Comparison of ENCODE assay signal across 18 cellular contexts in the genomic region with DNA sequence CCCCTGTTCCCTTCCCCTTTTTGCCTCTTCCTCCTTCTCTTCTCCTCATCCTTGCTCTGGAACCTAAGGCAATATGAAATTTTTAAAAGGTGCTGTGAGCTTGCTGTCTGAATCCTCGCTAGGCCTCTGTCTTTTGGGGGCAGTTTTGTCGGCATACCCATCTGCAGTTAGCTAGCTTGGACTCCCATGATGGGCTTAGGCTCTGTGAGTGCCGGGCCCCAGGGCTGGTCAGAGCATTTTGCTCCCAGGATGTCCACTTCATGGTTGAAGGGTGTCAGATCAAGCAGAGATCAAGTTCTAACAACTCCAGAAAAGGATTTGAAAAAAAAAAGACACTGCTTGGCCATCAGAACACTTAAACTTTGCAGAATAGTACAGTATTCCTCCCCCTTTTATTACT. TPM values are rescaled to one million over a fixed set of nuclear protein-coding genes. Genes with fewer than 3 reads are reported as not detected.
DNase-seq lines count a peak whose midpoint lies in the region; ATAC-seq, FAIRE-seq and TF ChIP-seq lines count a peak whose summit lies in the region.
"Had no signal": no experiment of that assay in that cellular context is flagged by ENCODE, and none has a peak within 500 bp of the region (broad histone marks: within the 10 kb centered on the region; RNA-seq: fewer than 3 reads in every experiment).

No MANE protein-coding gene starts in this region.

- peaks cover 14% of the 10 kb centered on the region for H3K4me1 Mint-ChIP-seq in brain
- H3K4me1 Mint-ChIP-seq in nephron, result peaks cover 8% of the 10 kb centered on the region
- H3K4me1 Mint-ChIP-seq: CD14-positive monocyte had no signal

- H3F3A ChIP-seq in MM.1S (ENCODE audit: insufficient read depth, low read length), result no peaks in the 10 kb centered on the region

- DNase-seq in MM.1S (no peak), pancreas (no peak), GF-D8 (lab: John Stamatoyannopoulos, UW) (no peak), heart left ventricle (no peak)
- DNase-seq: CD8-positive, alpha-beta T cell; COR-L47; DMS53; HCEC 1CT; HFFc6 had no signal

- WGBS in pancreas, 2 donors, result 52 to 63% methylated on average over 3 of the region's 3 CpGs
- 61 to 72% (median 69%) methylated on average over 3 of the region's 3 CpGs for WGBS in heart left ventricle, 4 donors

- H3K79me2 ChIP-seq in MM.1S (ENCODE audit: low read length), result no peaks in the 10 kb centered on the region

- TF ChIP-seq CTCF in MM.1S (IDR thresholded peaks at IDR 0.05; ENCODE audit: low read length) (no peak), brain (conservative IDR thresholded peaks at IDR 0.05) (no peak), nephron (IDR thresholded peaks at IDR 0.05; ENCODE audit: unreplicated experiment in 3 of 3) (no peak), pancreas (IDR thresholded peaks at IDR 0.05) (no peak), heart left ventricle (IDR thresholded peaks at IDR 0.05) (no peak)

- H3K27me3 ChIP-seq in MM.1S (replicated peaks; ENCODE audit: insufficient read depth, low read length) (no peaks in the 10 kb centered on the region), pancreas (peaks cover 3 to 40% (median 24%) of the 10 kb centered on the region in 4 donors), heart left ventricle (peaks cover 21 to 90% (median 47%) of the 10 kb centered on the region in 9 donors)

- H3K9me3 Mint-ChIP-seq in brain, result no peaks in the 10 kb centered on the region
- H3K9me3 Mint-ChIP-seq in nephron, result no peaks in the 10 kb centered on the region

- peaks cover 34% of the 10 kb centered on the region for H3K27me3 Mint-ChIP-seq in brain
- H3K27me3 Mint-ChIP-seq in nephron (ENCODE audit: low read depth), result peaks cover 64% of the 10 kb centered on the region

- FAIRE-seq in pancreas (lab: Jason Lieb, UNC), result no peak
- FAIRE-seq: A549, GM12891, GM19239, H1 had no signal

- intact Hi-C loops in pancreas (cut with DNase I), result no loop called here
- intact Hi-C loops in heart left ventricle (cut with DNase I), result no loop called here

- no peak for TF ChIP-seq POLR2A in heart left ventricle (IDR thresholded peaks at IDR 0.05)

- H3K4me1 ChIP-seq in MM.1S (ENCODE audit: low read length) (no peaks in the 10 kb centered on the region), pancreas (peaks cover 0 to 4% (median 0%) of the 10 kb centered on the region in 3 donors), heart left ventricle (peaks cover 0 to 9% (median 0%) of the 10 kb centered on the region in 12 donors)
- H3K4me1 ChIP-seq: A549 had no signal

- no peaks in the 10 kb centered on the region for H3K36me3 Mint-ChIP-seq in brain
- H3K36me3 Mint-ChIP-seq in nephron (ENCODE audit: low read depth), result no peaks in the 10 kb centered on the region
- H3K36me3 Mint-ChIP-seq: CD8-positive, alpha-beta T cell had no signal

- H3K4me3 Mint-ChIP-seq in brain, result peak overlapping the region in 4 of 5 experiments; percentile 64 to 77 (median 72)
- H3K4me3 Mint-ChIP-seq in nephron, result no peak overlapping the region
- H3K4me3 Mint-ChIP-seq: CD8-positive, alpha-beta T cell; HFFc6 had no signal

- no peak overlapping the region for H3K4me3 ChIP-seq in MM.1S (ENCODE audit: low read length)
- H3K4me3 ChIP-seq in pancreas, result no peak overlapping the region
- H3K4me3 ChIP-seq in heart left ventricle, result no peak overlapping the region
- H3K4me3 ChIP-seq: A549 had no signal

- no peaks in the 10 kb centered on the region for H3K36me3 ChIP-seq in MM.1S (replicated peaks; ENCODE audit: insufficient read depth, low read length)
- no peaks in the 10 kb centered on the region for H3K36me3 ChIP-seq in pancreas
- no peaks in the 10 kb centered on the region for H3K36me3 ChIP-seq in heart left ventricle

- H2AFZ ChIP-seq in MM.1S (ENCODE audit: low read length), result 0 out of 2 replicates have a peak overlapping the region, but pooled peaks have one; percentile 26

- no peaks in the 10 kb centered on the region for H4K20me1 ChIP-seq in MM.1S (ENCODE audit: insufficient read depth, low read length)

- no peak overlapping the region for H3K4me2 ChIP-seq in MM.1S (ENCODE audit: low read depth, low read length)
- H3K4me2 ChIP-seq: A549 had no signal

- H3K9me2 ChIP-seq in MM.1S (replicated peaks; ENCODE audit: insufficient read depth, low read length), result no peaks in the 10 kb centered on the region

- H3K27ac Mint-ChIP-seq in brain (peak overlapping the region in 4 of 5 experiments; percentile 77 to 99 (median 93)), nephron (peak overlapping the region in 2 of 3 experiments; percentile 36 to 58)
- H3K27ac Mint-ChIP-seq: CD14-positive monocyte; CD8-positive, alpha-beta T cell; HFFc6 had no signal

- no peak overlapping the region for H3K9ac ChIP-seq in MM.1S (ENCODE audit: low read length)

- ATAC-seq in pancreas (no peak), heart left ventricle (no peak), HG02970 (IDR thresholded peaks at IDR 0.05; ENCODE audit: low FRiP score, unreplicated experiment) (no peak)
- ATAC-seq: A549; CD8-positive, alpha-beta T cell had no signal

- H3K9me3 ChIP-seq in MM.1S (replicated peaks; ENCODE audit: insufficient read depth, low read length), result no peaks in the 10 kb centered on the region
- no peaks in the 10 kb centered on the region for H3K9me3 ChIP-seq in pancreas
- H3K9me3 ChIP-seq in heart left ventricle, result no peaks in the 10 kb centered on the region
- H3K9me3 ChIP-seq: A549 had no signal

- no peak overlapping the region for H3K27ac ChIP-seq in MM.1S (ENCODE audit: low read length)
- no peak overlapping the region for H3K27ac ChIP-seq in pancreas
- H3K27ac ChIP-seq in heart left ventricle, result no peak overlapping the region
- H3K27ac ChIP-seq: A549 had no signal

RNA-seq across cellular contexts. Expression of a gene that starts 18.6 kb away (rescaled TPM):
- 13.4 TPM for polyA plus RNA-seq in brain (ENCODE audit: insufficient read depth, low read depth, low replicate concordance)
- not detected for total RNA-seq in pancreas
- polyA plus RNA-seq in pancreas, result not detected
- total RNA-seq in heart left ventricle, result under 1 TPM in 1 of 9 donors, not detected in 8; 0.42 TPM
- not detected for polyA plus RNA-seq in heart left ventricle
- total RNA-seq: CD8-positive, alpha-beta T cell had no signal
- polyA plus RNA-seq: AG04450, CD14-positive monocyte had no signal

RNA-seq across cellular contexts. Expression of a gene that starts 21.5 kb away (rescaled TPM):
- 0.49 TPM for polyA plus RNA-seq in brain (ENCODE audit: insufficient read depth, low read depth, low replicate concordance)
- total RNA-seq in pancreas, result not detected
- not detected for polyA plus RNA-seq in pancreas
- not detected for total RNA-seq in heart left ventricle
- polyA plus RNA-seq in heart left ventricle, result not detected
- total RNA-seq: CD8-positive, alpha-beta T cell had no signal
- polyA plus RNA-seq: A549, AG04450, CD14-positive monocyte had no signal

Comparison
In these comparisons a context has a peak if more than half of its experiments do, and no peak if none do; other contexts are left out.
1. H3K4me3 Mint-ChIP-seq: peak in brain (4 of 5); none in nephron (0 of 3).
2. RNA of a gene that starts 18.6 kb away (polyA plus RNA-seq): 13.4 TPM in brain (single experiment); not detected in heart left ventricle and not detected in pancreas; every median in the first group is over 10 times any median in the second.